ENCODE assay signal across 31 cellular contexts in genomic region chrX:52933213-52933612, GRCh38.
"Had no signal": no experiment of that assay in that cellular context is flagged by ENCODE, and none has a peak within 500 bp of the region (broad histone marks: within the 10 kb centered on the region; RNA-seq: fewer than 3 reads in every experiment).

No MANE protein-coding gene starts in this region.

- H3K36me3 ChIP-seq: cardiac muscle cell, heart left ventricle, lower lobe of right lung, pancreas, prostate gland, sigmoid colon, thoracic aorta, uterus had no signal

- H3K27ac Mint-ChIP-seq: activated naive CD4-positive, alpha-beta T cell treated with anti-CD3 and anti-CD28 coated beads, Interleukin-2, amount 50 U/mL, for 72 hours; stimulated activated naive CD8-positive, alpha-beta T cell treated with anti-CD3 and anti-CD28 coated beads, Interleukin-15, Interleukin-2, amounts not matched to agents 100 ng/mL and 50 ng/mL, for 24 hours; WTC11 had no signal

- H3K9me3 Mint-ChIP-seq: activated CD8-positive, alpha-beta T cell treated with anti-CD3 and anti-CD28 coated beads for 36 hours; activated naive CD4-positive, alpha-beta T cell treated with anti-CD3 and anti-CD28 coated beads, Interleukin-2, amount 50 U/mL, for 72 hours; activated T-cell treated with anti-CD3 and anti-CD28 coated beads, Interleukin-2, amount 50 U/mL, for 72 hours; effector memory CD8-positive, alpha-beta T cell; natural killer cell treated with Interleukin-12 subunit alpha and Interleukin-12 subunit beta and Interleukin-15 and Interleukin-18, amount 100 ng/mL, for 72 hours; stimulated activated effector memory CD8-positive, alpha-beta T cell treated with anti-CD3 and anti-CD28 coated beads, Interleukin-12 subunit alpha, Interleukin-12 subunit beta, amount 100 ng/mL, for 72 hours; stimulated activated naive CD8-positive, alpha-beta T cell treated with anti-CD3 and anti-CD28 coated beads, Interleukin-15, Interleukin-2, amounts not matched to agents 100 ng/mL and 50 ng/mL, for 24 hours; WTC11 had no signal

- H3K4me1 ChIP-seq: body of pancreas, lower lobe of right lung, prostate gland, uterus had no signal

- DNase-seq: activated CD4-positive, alpha-beta T cell treated with anti-CD3 and anti-CD28 coated beads, Interleukin-2, amount 50 U/mL, for 1 hour; activated CD8-positive, alpha-beta memory T cell treated with anti-CD3 and anti-CD28 coated beads, Interleukin-2, amount 10 ng/mL, durations not matched to agents 7 days and 5 days; activated CD8-positive, alpha-beta T cell treated with anti-CD3 and anti-CD28 coated beads for 36 hours; activated naive CD4-positive, alpha-beta T cell; activated T-cell treated with anti-CD3 and anti-CD28 coated beads for 4 hours; activated T-cell treated with anti-CD3 and anti-CD28 coated beads, Interleukin-2, amount 50 U/mL, for 72 hours; anterior cingulate cortex; effector memory CD8-positive, alpha-beta T cell; heart left ventricle; kidney glomerular epithelial cell; lower lobe of right lung; mesenchymal stem cell; retina; sigmoid colon; small intestine; stimulated activated CD4-positive, alpha-beta T cell treated with anti-CD3 and anti-CD28 coated beads, Interleukin-4, amount 100 ng/mL, for 24 hours; T-helper 2 cell; trophoblast cell; uterus had no signal

- H3K9me3 ChIP-seq: body of pancreas, heart left ventricle, lower lobe of right lung, pancreas, prostate gland, sigmoid colon, thoracic aorta, uterus had no signal

- H3K36me3 Mint-ChIP-seq: activated CD8-positive, alpha-beta memory T cell treated with anti-CD3 and anti-CD28 coated beads, Interleukin-2, amount 10 ng/mL, durations not matched to agents 7 days and 5 days; activated naive CD4-positive, alpha-beta T cell treated with anti-CD3 and anti-CD28 coated beads, Interleukin-2, amount 50 U/mL, for 72 hours; natural killer cell treated with Interleukin-12 subunit alpha and Interleukin-12 subunit beta and Interleukin-15 and Interleukin-18, amount 100 ng/mL, for 72 hours; WTC11 had no signal

- H3K27me3 Mint-ChIP-seq: effector memory CD8-positive, alpha-beta T cell had no signal

- H3K4me3 ChIP-seq: body of pancreas, prostate gland had no signal

- ATAC-seq: activated CD8-positive, alpha-beta memory T cell treated with anti-CD3 and anti-CD28 coated beads, Interleukin-2, amount 10 ng/mL, durations not matched to agents 7 days and 5 days; activated CD8-positive, alpha-beta T cell treated with anti-CD3 and anti-CD28 coated beads for 36 hours; activated naive CD4-positive, alpha-beta T cell treated with anti-CD3 and anti-CD28 coated beads, Interleukin-2, amount 50 U/mL, for 72 hours; activated T-cell treated with anti-CD3 and anti-CD28 coated beads, Interleukin-2, amount 50 U/mL, for 72 hours; body of pancreas; effector memory CD8-positive, alpha-beta T cell; heart left ventricle; left lobe of liver; lower lobe of right lung; natural killer cell treated with Interleukin-12 subunit alpha and Interleukin-12 subunit beta and Interleukin-15 and Interleukin-18, amount 100 ng/mL, for 72 hours; pancreas; stimulated activated effector memory CD8-positive, alpha-beta T cell treated with anti-CD3 and anti-CD28 coated beads, Interleukin-12 subunit alpha, Interleukin-12 subunit beta, amount 100 ng/mL, for 72 hours; WTC11 had no signal

- H3K27me3 ChIP-seq: body of pancreas, cardiac muscle cell, heart left ventricle, uterus had no signal

- FAIRE-seq: endothelial cell of umbilical vein, pancreas, small intestine had no signal
